20 cellular contexts compared by ENCODE assay signal in the genomic region with DNA sequence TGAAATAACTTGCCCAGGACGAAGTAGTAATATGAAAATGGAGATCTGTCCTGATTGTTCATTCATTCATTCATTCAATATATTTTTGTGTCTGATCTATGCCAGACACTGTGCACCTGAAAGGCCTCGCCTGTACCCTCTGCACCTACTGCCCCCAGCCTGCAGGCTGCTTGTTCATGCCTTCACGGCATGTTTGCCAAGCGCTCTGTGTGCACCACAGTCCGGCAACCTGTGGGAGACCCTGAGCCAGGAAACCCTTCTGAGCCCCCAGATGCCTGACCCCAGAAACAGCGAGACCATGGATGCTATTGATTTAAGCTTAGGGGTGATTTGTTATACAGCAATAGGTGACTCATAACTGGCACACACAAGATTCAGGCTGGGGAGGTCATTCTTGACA. TPM values are rescaled to one million over a fixed set of nuclear protein-coding genes. Genes with fewer than 3 reads are reported as not detected.
DNase-seq lines count a peak whose midpoint lies in the region; ATAC-seq, FAIRE-seq and TF ChIP-seq lines count a peak whose summit lies in the region.
"Had no signal": no experiment of that assay in that cellular context is flagged by ENCODE, and none has a peak within 500 bp of the region (broad histone marks: within the 10 kb centered on the region; RNA-seq: fewer than 3 reads in every experiment).

No MANE protein-coding gene starts in this region.

- ATAC-seq in gastroesophageal sphincter = no peak
- ATAC-seq in GM19023 (IDR thresholded peaks at IDR 0.05; ENCODE audit: unreplicated experiment) = no peak

- peak overlapping the region; percentile 48; the same call in 1 of the 2 replicates for H3K27ac Mint-ChIP-seq in HFFc6

- peaks cover 4% of the 10 kb centered on the region; the same call in 1 of the 2 replicates for H3K9me3 Mint-ChIP-seq in HFFc6

- H3K4me3 ChIP-seq in kidney (ENCODE audit: low read length in 2 of 2) = no peak overlapping the region
- no peak overlapping the region for H3K4me3 ChIP-seq in spleen
- no peak overlapping the region for H3K4me3 ChIP-seq in gastroesophageal sphincter

- TF ChIP-seq CTCF in HFFc6 (IDR thresholded peaks at IDR 0.05) = no peak
- TF ChIP-seq CTCF in kidney (IDR thresholded peaks at IDR 0.05; ENCODE audit: borderline replicate concordance, extremely low read depth, insufficient read depth) = no peak
- TF ChIP-seq CTCF in spleen (IDR thresholded peaks at IDR 0.05 in 8 of 11, conservative IDR thresholded peaks at IDR 0.05 in 3 of 11) = no peak
- TF ChIP-seq CTCF in gastroesophageal sphincter (IDR thresholded peaks at IDR 0.05) = no peak

- H3K27me3 ChIP-seq in spleen (replicated peaks in 1 of 7) = no peaks in the 10 kb centered on the region
- no peaks in the 10 kb centered on the region for H3K27me3 ChIP-seq in gastroesophageal sphincter

- TF ChIP-seq EP300 in gastroesophageal sphincter (IDR thresholded peaks at IDR 0.05) = no peak

- H3K4me3 Mint-ChIP-seq in HFFc6 = no peak overlapping the region

- H3K27ac ChIP-seq in kidney (ENCODE audit: low read depth in 2 of 2, low read length in 2 of 2) = no peak overlapping the region
- H3K27ac ChIP-seq in spleen = no peak overlapping the region
- no peak overlapping the region for H3K27ac ChIP-seq in gastroesophageal sphincter
- H3K27ac ChIP-seq: 22Rv1, C4-2B, KMS-11 had no signal

- DNase-seq in activated CD4-positive, CD25-positive, alpha-beta regulatory T cell treated with anti-CD3 and anti-CD28 coated beads, Interleukin-2, amount 50 U/mL, for 72 hours = peak; percentile 12
- no peak for DNase-seq in activated CD4-positive, CD25-positive, alpha-beta regulatory T cell (lab: John Stamatoyannopoulos, UW)
- DNase-seq in HFFc6 = no peak
- DNase-seq in kidney = peak; percentile 31
- DNase-seq in spleen = peak; percentile 39
- no peak for DNase-seq in NCI-H345 (lab: John Stamatoyannopoulos, UW)
- DNase-seq: AML-193; DMS79 treated with DMSO at 0.1 percent for 48 hours; H7; NCI-H1417 treated with DMSO at 0.1 percent for 48 hours; NCI-H187 treated with DMSO at 0.1 percent for 48 hours; NCI-H446 treated with DMSO at 0.1 percent for 48 hours; NCI-H69; NK-92 treated with Interleukin-12 subunit alpha and Interleukin-12 subunit beta, amount 100 ng/mL, for 24 hours; SHP77 had no signal

- WGBS in spleen, 5 donors = 91 to 95% (median 93%) methylated on average over 6 of the region's 6 CpGs
- 83 to 100% methylated on average over 1 to 3 of the region's 6 CpGs for WGBS in gastroesophageal sphincter (ENCODE audit: low coverage in 1 of 2), 2 donors

- no peak for FAIRE-seq in kidney (lab: Jason Lieb, UNC)

- peaks cover 24% of the 10 kb centered on the region for H3K4me1 Mint-ChIP-seq in HFFc6 (ENCODE audit: low read depth)

- no peaks in the 10 kb centered on the region for H3K36me3 ChIP-seq in kidney (ENCODE audit: control insufficient read depth in 1 of 2, insufficient read depth in 2 of 2, low read length in 2 of 2)
- H3K36me3 ChIP-seq in spleen = no peaks in the 10 kb centered on the region
- H3K36me3 ChIP-seq in gastroesophageal sphincter = no peaks in the 10 kb centered on the region

- no peak overlapping the region for H3K9ac ChIP-seq in kidney (ENCODE audit: low read length in 2 of 2)
- H3K9ac ChIP-seq: KMS-11 had no signal

- TF ChIP-seq POLR2A in spleen (IDR thresholded peaks at IDR 0.05) = no peak
- no peak for TF ChIP-seq POLR2A in gastroesophageal sphincter (IDR thresholded peaks at IDR 0.05)

- H3K36me3 Mint-ChIP-seq in HFFc6 (ENCODE audit: low read depth) = 0 out of 2 replicates have a peak, but pooled peaks cover 4% of the 10 kb centered on the region

- H3K9me3 ChIP-seq in kidney (ENCODE audit: control insufficient read depth in 1 of 2, low read length in 2 of 2) (no peaks in the 10 kb centered on the region), spleen (peaks cover 0 to 13% (median 10%) of the 10 kb centered on the region in 8 donors), gastroesophageal sphincter (no peaks in the 10 kb centered on the region)

- intact Hi-C loops in kidney (cut with DNase I) = no loop called here
- intact Hi-C loops in spleen (cut with DNase I; ENCODE audit: low total_unique reads) = no loop called here

- H3K27me3 Mint-ChIP-seq in HFFc6 (ENCODE audit: insufficient read depth) = peaks cover 2% of the 10 kb centered on the region

- H3K4me1 ChIP-seq in kidney (ENCODE audit: control insufficient read depth in 1 of 2, insufficient read depth in 1 of 2, low read depth in 1 of 2, low read length in 2 of 2) (no peaks in the 10 kb centered on the region), spleen (peaks cover 0 to 3% (median 0%) of the 10 kb centered on the region in 6 donors), gastroesophageal sphincter (peaks cover 0 to 21% (median 5%) of the 10 kb centered on the region in 3 donors)

RNA-seq across cellular contexts. Expression of gene RTL6, which starts 47.0 kb away (rescaled TPM):
- total RNA-seq in HFFc6 (2021; fragmentation: NEBNext Ultra II Directional; extraction: Animal tissue kit (Norgen Biotek cat#: 25700)) = 10 to 100 TPM; 15.3 to 22.3 (median 16.9) TPM
- 32.5 TPM for total RNA-seq in kidney
- polyA plus RNA-seq in kidney (ENCODE audit: insufficient read depth, low read depth, low replicate concordance) = 8.9 TPM
- 10 to 100 TPM; 12.9 to 20.5 (median 15.7) TPM for total RNA-seq in spleen
- 1 to 10 TPM; 1.9 to 5.8 (median 2.4) TPM for polyA plus RNA-seq in spleen
- 10 to 100 TPM; 28.0 to 44.3 (median 32.1) TPM for total RNA-seq in gastroesophageal sphincter

Comparison
In these comparisons a context has a peak if more than half of its experiments do, and no peak if none do; other contexts are left out.
1. DNase-seq: peak in activated CD4-positive, CD25-positive, alpha-beta regulatory T cell treated with anti-CD3 and anti-CD28 coated beads, Interleukin-2, amount 50 U/mL, for 72 hours (single experiment), kidney (single experiment) and spleen (single experiment); none in activated CD4-positive, CD25-positive, alpha-beta regulatory T cell (0 of 4), HFFc6 (single experiment) and NCI-H345 (single experiment).